Comparison of ENCODE assay signal across 19 cellular contexts in the genomic region with DNA sequence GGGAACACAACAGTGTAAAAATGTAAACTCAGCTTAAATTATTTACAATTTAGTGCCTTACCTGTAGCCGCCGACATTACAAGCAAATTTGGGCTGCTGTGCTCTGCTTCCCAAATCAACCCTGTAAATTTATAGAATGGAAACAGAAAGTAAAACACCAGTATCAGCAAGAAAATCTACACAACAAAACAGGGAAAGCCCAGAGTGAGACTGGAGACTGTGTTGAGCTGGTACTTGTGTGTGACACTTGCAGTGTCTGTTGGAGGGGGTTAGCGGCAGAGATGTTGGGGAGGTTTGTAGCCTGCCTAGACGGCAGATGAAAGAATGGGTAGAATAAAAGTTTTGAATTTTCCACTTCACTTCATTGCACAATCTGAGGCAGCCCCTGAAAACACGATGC. TPM values are rescaled to one million over a fixed set of nuclear protein-coding genes. Genes with fewer than 3 reads are reported as not detected.
"Had no signal": no experiment of that assay in that cellular context is flagged by ENCODE, and none has a peak within 500 bp of the region (broad histone marks: within the 10 kb centered on the region; RNA-seq: fewer than 3 reads in every experiment).

No MANE protein-coding gene starts in this region.

RNA-seq across cellular contexts. Expression of gene MAGEA2B, which starts 1.2 kb away (rescaled TPM):
- total RNA-seq: natural killer cell treated with Interleukin-12 subunit alpha and Interleukin-12 subunit beta and Interleukin-15 and Interleukin-18, amount 100 ng/mL, for 72 hours; neural crest cell; omental fat pad; osteocyte; pancreas; posterior vena cava; prostate gland; pulmonary artery endothelial cell; right atrium auricular region; sciatic nerve; stomach; subcutaneous adipose tissue; temporal lobe; thoracic aorta; thyroid gland; tibial nerve; upper lobe of left lung; ureter; vagina had no signal
- polyA plus RNA-seq: pancreas, stomach had no signal

RNA-seq across cellular contexts. Expression of gene CSAG2, which starts 4.1 kb away (rescaled TPM):
- total RNA-seq: natural killer cell treated with Interleukin-12 subunit alpha and Interleukin-12 subunit beta and Interleukin-15 and Interleukin-18, amount 100 ng/mL, for 72 hours; neural crest cell; omental fat pad; osteocyte; pancreas; posterior vena cava; prostate gland; pulmonary artery endothelial cell; right atrium auricular region; sciatic nerve; stomach; subcutaneous adipose tissue; temporal lobe; thoracic aorta; thyroid gland; tibial nerve; upper lobe of left lung; ureter; vagina had no signal
- polyA plus RNA-seq: pancreas, stomach had no signal

RNA-seq across cellular contexts. Expression of gene MAGEA3, which starts 14.6 kb away (rescaled TPM):
- total RNA-seq: natural killer cell treated with Interleukin-12 subunit alpha and Interleukin-12 subunit beta and Interleukin-15 and Interleukin-18, amount 100 ng/mL, for 72 hours; neural crest cell; omental fat pad; osteocyte; posterior vena cava; pulmonary artery endothelial cell; right atrium auricular region; sciatic nerve; stomach; subcutaneous adipose tissue; temporal lobe; thoracic aorta; thyroid gland; tibial nerve; ureter; vagina had no signal
- polyA plus RNA-seq: pancreas, stomach had no signal

RNA-seq across cellular contexts. Expression of gene CSAG1, which starts 20.3 kb away (rescaled TPM):
- total RNA-seq: natural killer cell treated with Interleukin-12 subunit alpha and Interleukin-12 subunit beta and Interleukin-15 and Interleukin-18, amount 100 ng/mL, for 72 hours; neural crest cell; omental fat pad; osteocyte; pancreas; posterior vena cava; prostate gland; pulmonary artery endothelial cell; right atrium auricular region; sciatic nerve; stomach; subcutaneous adipose tissue; temporal lobe; thoracic aorta; thyroid gland; tibial nerve; upper lobe of left lung; ureter; vagina had no signal
- polyA plus RNA-seq: pancreas, stomach had no signal

RNA-seq across cellular contexts. Expression of gene MAGEA12, which starts 20.4 kb away (rescaled TPM):
- total RNA-seq: natural killer cell treated with Interleukin-12 subunit alpha and Interleukin-12 subunit beta and Interleukin-15 and Interleukin-18, amount 100 ng/mL, for 72 hours; neural crest cell; omental fat pad; osteocyte; posterior vena cava; pulmonary artery endothelial cell; right atrium auricular region; sciatic nerve; stomach; subcutaneous adipose tissue; temporal lobe; thoracic aorta; thyroid gland; tibial nerve; ureter; vagina had no signal
- polyA plus RNA-seq: pancreas, stomach had no signal
